13 cellular contexts compared by ENCODE assay signal in genomic region chrX:72830701-72831100, GRCh38. TPM values are rescaled to one million over a fixed set of nuclear protein-coding genes. Genes with fewer than 3 reads are reported as not detected.
"Had no signal": no experiment of that assay in that cellular context is flagged by ENCODE, and none has a peak within 500 bp of the region (broad histone marks: within the 10 kb centered on the region; RNA-seq: fewer than 3 reads in every experiment).

No MANE protein-coding gene starts in this region.

RNA-seq across cellular contexts. Expression of gene FAM236D, which starts 22.7 kb away (rescaled TPM):
- total RNA-seq: activated B cell treated with CpG ODN at 0.5 μM for 24 hours; activated CD4-positive, alpha-beta memory T cell treated with anti-CD3 and anti-CD28 coated beads for 36 hours; activated CD4-positive, alpha-beta memory T cell treated with anti-CD3 and anti-CD28 coated beads, Interleukin-2, amount 10 ng/mL, durations not matched to agents 7 days and 5 days; activated CD4-positive, alpha-beta T cell treated with anti-CD3 and anti-CD28 coated beads for 36 hours; activated CD4-positive, alpha-beta T cell treated with anti-CD3 and anti-CD28 coated beads, Interleukin-2, amount 10 ng/mL, durations not matched to agents 24 days and 14 days; activated CD4-positive, alpha-beta T cell treated with anti-CD3 and anti-CD28 coated beads, Interleukin-2, amount 10 ng/mL, durations not matched to agents 7 days and 5 days; activated CD8-positive, alpha-beta memory T cell treated with anti-CD3 and anti-CD28 coated beads for 36 hours; activated CD8-positive, alpha-beta memory T cell treated with anti-CD3 and anti-CD28 coated beads, Interleukin-2, amount 10 ng/mL, durations not matched to agents 7 days and 5 days; activated CD8-positive, alpha-beta T cell treated with anti-CD3 and anti-CD28 coated beads for 36 hours; activated CD8-positive, alpha-beta T cell treated with anti-CD3 and anti-CD28 coated beads, Interleukin-2, amount 10 ng/mL, durations not matched to agents 7 days and 5 days; T-helper 1 cell treated with Interleukin-12 subunit alpha and Interleukin-12 subunit beta and Interleukin-4 antibody, amounts not matched to agents 30 ng/mL and 1 ng/mL, for 36 hours; T-helper 17 cell; T-helper 2 cell treated with Interferon-gamma antibody and Interleukin-4, amounts not matched to agents 100 ng/mL and 5 ng/mL, for 36 hours had no signal

RNA-seq across cellular contexts. Expression of gene FAM236B, which starts 48.2 kb away (rescaled TPM):
- total RNA-seq: activated B cell treated with CpG ODN at 0.5 μM for 24 hours; activated CD4-positive, alpha-beta memory T cell treated with anti-CD3 and anti-CD28 coated beads for 36 hours; activated CD4-positive, alpha-beta memory T cell treated with anti-CD3 and anti-CD28 coated beads, Interleukin-2, amount 10 ng/mL, durations not matched to agents 7 days and 5 days; activated CD4-positive, alpha-beta T cell treated with anti-CD3 and anti-CD28 coated beads for 36 hours; activated CD4-positive, alpha-beta T cell treated with anti-CD3 and anti-CD28 coated beads, Interleukin-2, amount 10 ng/mL, durations not matched to agents 24 days and 14 days; activated CD4-positive, alpha-beta T cell treated with anti-CD3 and anti-CD28 coated beads, Interleukin-2, amount 10 ng/mL, durations not matched to agents 7 days and 5 days; activated CD8-positive, alpha-beta memory T cell treated with anti-CD3 and anti-CD28 coated beads for 36 hours; activated CD8-positive, alpha-beta memory T cell treated with anti-CD3 and anti-CD28 coated beads, Interleukin-2, amount 10 ng/mL, durations not matched to agents 7 days and 5 days; activated CD8-positive, alpha-beta T cell treated with anti-CD3 and anti-CD28 coated beads for 36 hours; activated CD8-positive, alpha-beta T cell treated with anti-CD3 and anti-CD28 coated beads, Interleukin-2, amount 10 ng/mL, durations not matched to agents 7 days and 5 days; T-helper 1 cell treated with Interleukin-12 subunit alpha and Interleukin-12 subunit beta and Interleukin-4 antibody, amounts not matched to agents 30 ng/mL and 1 ng/mL, for 36 hours; T-helper 17 cell; T-helper 2 cell treated with Interferon-gamma antibody and Interleukin-4, amounts not matched to agents 100 ng/mL and 5 ng/mL, for 36 hours had no signal

RNA-seq across cellular contexts. Expression of gene DMRTC1B, which starts 54.0 kb away (rescaled TPM):
- total RNA-seq: activated CD4-positive, alpha-beta memory T cell treated with anti-CD3 and anti-CD28 coated beads for 36 hours; activated CD4-positive, alpha-beta memory T cell treated with anti-CD3 and anti-CD28 coated beads, Interleukin-2, amount 10 ng/mL, durations not matched to agents 7 days and 5 days; activated CD4-positive, alpha-beta T cell treated with anti-CD3 and anti-CD28 coated beads, Interleukin-2, amount 10 ng/mL, durations not matched to agents 24 days and 14 days; activated CD8-positive, alpha-beta memory T cell treated with anti-CD3 and anti-CD28 coated beads for 36 hours; activated CD8-positive, alpha-beta memory T cell treated with anti-CD3 and anti-CD28 coated beads, Interleukin-2, amount 10 ng/mL, durations not matched to agents 7 days and 5 days; activated CD8-positive, alpha-beta T cell treated with anti-CD3 and anti-CD28 coated beads for 36 hours; T-helper 1 cell treated with Interleukin-12 subunit alpha and Interleukin-12 subunit beta and Interleukin-4 antibody, amounts not matched to agents 30 ng/mL and 1 ng/mL, for 36 hours; T-helper 2 cell treated with Interferon-gamma antibody and Interleukin-4, amounts not matched to agents 100 ng/mL and 5 ng/mL, for 36 hours had no signal
